In genomic region chr1:201511396-201511795, GRCh38 we compare ENCODE assay signal across 13 cellular contexts. TPM values are rescaled to one million over a fixed set of nuclear protein-coding genes. Genes with fewer than 3 reads are reported as not detected.
DNase-seq lines count a peak whose midpoint lies in the region; ATAC-seq and TF ChIP-seq lines count a peak whose summit lies in the region.
"Had no signal": no experiment of that assay in that cellular context is flagged by ENCODE, and none has a peak within 500 bp of the region (broad histone marks: within the 10 kb centered on the region; RNA-seq: fewer than 3 reads in every experiment).

No MANE protein-coding gene starts in this region.

- H3K4me3 Mint-ChIP-seq in endodermal cell (no peak overlapping the region), nephron (peak overlapping the region in 2 of 3 experiments; percentile 3 to 30)
- H3K4me3 Mint-ChIP-seq in CD4-positive, alpha-beta T cell: no peak overlapping the region
- H3K4me3 Mint-ChIP-seq: memory B cell; T-helper 1 cell treated with Interleukin-12 subunit alpha and Interleukin-12 subunit beta and Interleukin-4 antibody, amounts not matched to agents 30 μg/mL and 1 μg/mL, for 36 hours had no signal

- no peak for ATAC-seq in CD4-positive, alpha-beta T cell (ENCODE audit: poor library complexity)

- H3K9ac ChIP-seq in OCI-LY3 (ENCODE audit: low read length) (peak overlapping the region; percentile 60), endodermal cell (ENCODE audit: extremely low read depth, low read length, poor library complexity, severe bottlenecking) (no peak overlapping the region)

- intact Hi-C loops in tibial artery (cut with DNase I; ENCODE audit: low total_unique reads): no loop called here
- intact Hi-C loops in CD4-positive, alpha-beta T cell (cut with DNase I, micrococcal nuclease): no loop called here

- H3K4me1 ChIP-seq in OCI-LY3 (ENCODE audit: low read length) (peaks cover 54% of the 10 kb centered on the region), endodermal cell (ENCODE audit: control insufficient read depth, insufficient read depth, low read length) (peaks cover 28% of the 10 kb centered on the region), tibial artery (peaks cover 0 to 42% (median 29%) of the 10 kb centered on the region in 4 donors)

- no peaks in the 10 kb centered on the region for H4K20me1 ChIP-seq in OCI-LY3 (ENCODE audit: insufficient read depth, low read length)

- peak overlapping the region; percentile 83 for H3K27ac ChIP-seq in OCI-LY3 (ENCODE audit: low read length)
- no peak overlapping the region for H3K27ac ChIP-seq in endodermal cell (ENCODE audit: low read depth, low read length)
- peak overlapping the region; percentile 57 to 65 for H3K27ac ChIP-seq in tibial artery
- no peak overlapping the region for H3K27ac ChIP-seq in CD4-positive, alpha-beta T cell (ENCODE audit: low read depth, low read length)

- H3K4me3 ChIP-seq in OCI-LY3 (ENCODE audit: low read length) (peak overlapping the region; percentile 65), endodermal cell (ENCODE audit: low read length) (no peak overlapping the region), tibial artery (no peak overlapping the region), MG63 (no peak overlapping the region)
- H3K4me3 ChIP-seq: HAP-1 had no signal

- DNase-seq in endodermal cell (no peak), tibial artery (peak; percentile 19 to 63), MG63 (no peak), AG08395 (ENCODE audit: low spot score) (no peak)
- no peak for DNase-seq in CD4-positive, alpha-beta T cell
- DNase-seq: activated CD4-positive, alpha-beta T cell treated with anti-CD3 and anti-CD28 coated beads, Interleukin-2, amount 50 U/mL, for 4 hours; NCI-H1694; stimulated activated CD8-positive, alpha-beta memory T cell treated with anti-CD3 and anti-CD28 coated beads, Interleukin-4, amount 100 ng/mL, for 48 hours had no signal

- CTCF ChIA-PET in CD4-positive, alpha-beta T cell (lab: Charles Lee): interaction anchor here (2.4 to 8.0 kb wide), 3 partner anchors 9 to 64 kb away, joined by 27 to 187 read pairs (median 29); no protein-coding TSS in a partner anchor

- H3K36me3 ChIP-seq in OCI-LY3 (replicated peaks; ENCODE audit: low read depth, low read length) (peaks cover 9% of the 10 kb centered on the region), endodermal cell (ENCODE audit: control insufficient read depth, insufficient read depth, low read length) (no peaks in the 10 kb centered on the region), tibial artery (no peaks in the 10 kb centered on the region), MG63 (no peaks in the 10 kb centered on the region)
- H3K36me3 ChIP-seq: HAP-1 had no signal

- 75 to 90% methylated on average over 1 to 6 of the region's 6 CpGs for WGBS in endodermal cell (ENCODE audit: insufficient coverage in 1 of 2, insufficient read length in 1 of 2), 2 experiments

- H3K4me2 ChIP-seq in OCI-LY3 (ENCODE audit: low read length): peak overlapping the region; percentile 79

- H2AFZ ChIP-seq in OCI-LY3 (ENCODE audit: low read depth, low read length): no peak overlapping the region

- H3K9me3 ChIP-seq in OCI-LY3 (ENCODE audit: insufficient read depth, low read length) (no peaks in the 10 kb centered on the region), endodermal cell (ENCODE audit: control insufficient read depth, low read length) (no peaks in the 10 kb centered on the region), tibial artery (no peaks in the 10 kb centered on the region), MG63 (no peaks in the 10 kb centered on the region)
- H3K9me3 ChIP-seq in CD4-positive, alpha-beta T cell (ENCODE audit: control insufficient read depth, low read length): no peaks in the 10 kb centered on the region
- H3K9me3 ChIP-seq: HAP-1 had no signal

- H3K36me3 Mint-ChIP-seq in endodermal cell (ENCODE audit: low read depth) (no peaks in the 10 kb centered on the region), nephron (ENCODE audit: low read depth) (no peaks in the 10 kb centered on the region)
- H3K36me3 Mint-ChIP-seq in CD4-positive, alpha-beta T cell (ENCODE audit: low read depth): peaks cover 1% of the 10 kb centered on the region

- peak overlapping the region; percentile 89 for H3K27ac Mint-ChIP-seq in endodermal cell
- peak overlapping the region; percentile 90 to 98 (median 97) for H3K27ac Mint-ChIP-seq in nephron
- no peak overlapping the region for H3K27ac Mint-ChIP-seq in CD4-positive, alpha-beta T cell
- H3K27ac Mint-ChIP-seq: memory B cell; T-helper 1 cell treated with Interleukin-12 subunit alpha and Interleukin-12 subunit beta and Interleukin-4 antibody, amounts not matched to agents 30 μg/mL and 1 μg/mL, for 36 hours had no signal

- POLR2A ChIA-PET in CD4-positive, alpha-beta T cell (lab: Charles Lee): no interaction called here

- H3K27me3 Mint-ChIP-seq in endodermal cell (ENCODE audit: insufficient read depth) (peaks cover 30% of the 10 kb centered on the region), nephron (ENCODE audit: low read depth) (peaks cover 7% of the 10 kb centered on the region)
- H3K27me3 Mint-ChIP-seq in CD4-positive, alpha-beta T cell: no peaks in the 10 kb centered on the region
- H3K27me3 Mint-ChIP-seq: memory B cell had no signal

- peaks cover 12% of the 10 kb centered on the region for H3K79me2 ChIP-seq in OCI-LY3 (ENCODE audit: low read length)

- H3K4me1 Mint-ChIP-seq in endodermal cell (peaks cover 38% of the 10 kb centered on the region), nephron (peaks cover 39% of the 10 kb centered on the region)
- H3K4me1 Mint-ChIP-seq in CD4-positive, alpha-beta T cell (ENCODE audit: low read depth): peaks cover 31% of the 10 kb centered on the region

- TF ChIP-seq CTCF in OCI-LY3 (IDR thresholded peaks at IDR 0.05; ENCODE audit: low read depth, low read length) (no peak), endodermal cell (conservative IDR thresholded peaks at IDR 0.05) (no peak), nephron (IDR thresholded peaks at IDR 0.05; ENCODE audit: unreplicated experiment in 3 of 3) (no peak), tibial artery (IDR thresholded peaks at IDR 0.05) (no peak)
- no peak for TF ChIP-seq CTCF in CD4-positive, alpha-beta T cell (IDR thresholded peaks at IDR 0.05)

- H3K9me3 Mint-ChIP-seq in endodermal cell (no peaks in the 10 kb centered on the region), nephron (no peaks in the 10 kb centered on the region)
- no peaks in the 10 kb centered on the region for H3K9me3 Mint-ChIP-seq in CD4-positive, alpha-beta T cell
- H3K9me3 Mint-ChIP-seq: memory B cell; T-helper 1 cell treated with Interleukin-12 subunit alpha and Interleukin-12 subunit beta and Interleukin-4 antibody, amounts not matched to agents 30 μg/mL and 1 μg/mL, for 36 hours had no signal

- H3K27me3 ChIP-seq in OCI-LY3 (ENCODE audit: low read depth, low read length) (no peaks in the 10 kb centered on the region), endodermal cell (ENCODE audit: control insufficient read depth, insufficient read depth, low read length, poor library complexity, severe bottlenecking) (no peaks in the 10 kb centered on the region), tibial artery (no peaks in the 10 kb centered on the region), MG63 (no peaks in the 10 kb centered on the region)
- H3K27me3 ChIP-seq in CD4-positive, alpha-beta T cell (ENCODE audit: control insufficient read depth, insufficient read depth, low read length): no peaks in the 10 kb centered on the region

RNA-seq across cellular contexts. Expression of gene CSRP1, which starts 4.5 kb away (rescaled TPM):
- 10 to 100 TPM; 16.1 to 17.7 TPM for total RNA-seq in endodermal cell
- polyA plus RNA-seq in endodermal cell (2013, experiment 1 of 2): 16.1 TPM
- 21.3 TPM for polyA plus RNA-seq in endodermal cell (2013, experiment 2 of 2)
- total RNA-seq in MG63 (2014; rRNA removed; shearing (Covaris generic); ENCODE audit: low replicate concordance): 108 and 190 TPM in 2 replicates
- total RNA-seq in CD4-positive, alpha-beta T cell: 10 to 100 TPM; 34.8 to 39.9 TPM

RNA-seq across cellular contexts. Expression of gene NAV1, which starts 27.5 kb away (rescaled TPM):
- 10 to 100 TPM; 42.2 to 62.5 TPM for total RNA-seq in endodermal cell
- 25.8 TPM for polyA plus RNA-seq in endodermal cell (2013, experiment 1 of 2)
- polyA plus RNA-seq in endodermal cell (2013, experiment 2 of 2): 23.3 TPM
- total RNA-seq in MG63 (2014; rRNA removed; shearing (Covaris generic); ENCODE audit: low replicate concordance): 17.7 and 22.9 TPM in 2 replicates
- 1 to 10 TPM; 2.8 to 4.3 TPM for total RNA-seq in CD4-positive, alpha-beta T cell

RNA-seq across cellular contexts. Expression of gene PHLDA3, which starts 42.4 kb away (rescaled TPM):
- total RNA-seq in endodermal cell: 10 to 100 TPM in 1 of 2 donors, 1 to 10 TPM in 1; 9.6 to 15.8 TPM
- 26.6 TPM for polyA plus RNA-seq in endodermal cell (2013, experiment 1 of 2)
- polyA plus RNA-seq in endodermal cell (2013, experiment 2 of 2): 25.3 TPM
- 51.7 and 72.2 TPM in 2 replicates for total RNA-seq in MG63 (2014; rRNA removed; shearing (Covaris generic); ENCODE audit: low replicate concordance)
- under 1 TPM; 0.45 to 0.71 TPM for total RNA-seq in CD4-positive, alpha-beta T cell

Comparison
In these comparisons a context has a peak if more than half of its experiments do, and no peak if none do; other contexts are left out.
1. H3K27ac ChIP-seq: peak in OCI-LY3 (single experiment) and tibial artery (2 of 2); none in endodermal cell (single experiment) and CD4-positive, alpha-beta T cell (single experiment).
2. DNase-seq: peak in tibial artery (2 of 2); none in endodermal cell (single experiment), MG63 (single experiment), CD4-positive, alpha-beta T cell (0 of 10) and AG08395 (single experiment).
3. H3K4me3 Mint-ChIP-seq: peak in nephron (2 of 3); none in endodermal cell (single experiment) and CD4-positive, alpha-beta T cell (single experiment).
4. RNA of gene PHLDA3, which starts 42.4 kb away (total RNA-seq): 51.7 to 72.2 TPM in MG63 and 9.6 to 15.8 TPM in endodermal cell; 0.45 to 0.71 TPM in CD4-positive, alpha-beta T cell; every median in the first group is over 4 times any median in the second.